In genomic region chr7:1065263-1066260, GRCh38 we compare ENCODE assay signal across 8 cellular contexts. TPM values are rescaled to one million over a fixed set of nuclear protein-coding genes. Genes with fewer than 3 reads are reported as not detected.
DNase-seq lines count a peak whose midpoint lies in the region; ATAC-seq, FAIRE-seq and TF ChIP-seq lines count a peak whose summit lies in the region.

No MANE protein-coding gene starts in this region.

- no peak overlapping the region for H3T11ph ChIP-seq in H9 (ENCODE audit: low read length)

- no peaks in the 10 kb centered on the region for H3K9me2 ChIP-seq in DOHH2 (replicated peaks; ENCODE audit: control insufficient read depth, low read length)

- no peaks in the 10 kb centered on the region for H3K79me1 ChIP-seq in H9 (ENCODE audit: insufficient read depth, low read depth, low read length, poor library complexity, severe bottlenecking)

- no peak overlapping the region for H4K8ac ChIP-seq in H9 (replicated peaks; ENCODE audit: insufficient read length, low read depth, low read length)

- H3K36me3 Mint-ChIP-seq in H9 (ENCODE audit: insufficient read depth in 1 of 3, low read depth in 3 of 3): peaks cover 0 to 3% (median 3%) of the 10 kb centered on the region in 3 experiments; a peak in 4 of 7 replicates
- H3K36me3 Mint-ChIP-seq in activated B cell treated with CpG ODN at 0.5 μM for 24 hours (ENCODE audit: low read depth): no peaks in the 10 kb centered on the region

- H4K91ac ChIP-seq in H9 (ENCODE audit: insufficient read length, low read depth, low read length): no peak overlapping the region

- intact Hi-C loops in activated B cell treated with CpG ODN at 0.5 μM for 24 hours (cut with micrococcal nuclease): loop anchor here (1.0 to 10.0 kb wide), 4 partner anchors 72 to 251 kb away; no protein-coding TSS in a partner anchor
- intact Hi-C loops in breast epithelium (cut with DNase I; ENCODE audit: low total_unique reads): loop anchor here (5.0 kb wide), 1 partner anchor 68 kb away; no protein-coding TSS in a partner anchor
- intact Hi-C loops in kidney (cut with DNase I): no loop called here

- H3K4ac ChIP-seq in H9 (ENCODE audit: low read depth, low read length): no peak overlapping the region

- H3K79me2 ChIP-seq in DOHH2 (ENCODE audit: control insufficient read depth, low read length): peaks cover 37% of the 10 kb centered on the region
- H3K79me2 ChIP-seq in H9 (ENCODE audit: insufficient read depth, low read length): no peaks in the 10 kb centered on the region

- H3K9me3 Mint-ChIP-seq in H9 (peaks cover 4 to 8% of the 10 kb centered on the region in 2 experiments; a peak in 4 of 5 replicates), activated B cell treated with CpG ODN at 0.5 μM for 24 hours (no peaks in the 10 kb centered on the region)

- H3F3A ChIP-seq in DOHH2 (ENCODE audit: control insufficient read depth, insufficient read depth): peaks cover 13% of the 10 kb centered on the region

- H3K4me3 ChIP-seq in DOHH2 (ENCODE audit: low read length): peak overlapping the region; percentile 52
- H3K4me3 ChIP-seq in breast epithelium: peak overlapping the region in 2 of 3 donors; percentile 15 to 35
- H3K4me3 ChIP-seq in kidney (ENCODE audit: low read length in 2 of 2): no peak overlapping the region

- H3K4me2 ChIP-seq in DOHH2 (ENCODE audit: low read length) (peak overlapping the region; percentile 71), H9 (ENCODE audit: insufficient read depth, insufficient read length, low read length) (no peak overlapping the region)

- H4K20me1 ChIP-seq in DOHH2 (ENCODE audit: control insufficient read depth, insufficient read depth, low read depth, low read length): no peaks in the 10 kb centered on the region; the same call in 1 of the 2 replicates
- H4K20me1 ChIP-seq in H9 (ENCODE audit: control insufficient read depth, insufficient read depth, insufficient read length): peaks cover 4% of the 10 kb centered on the region

- no peak overlapping the region for H2BK12ac ChIP-seq in H9 (ENCODE audit: insufficient read length, low read depth, low read length)

- H3K27me3 Mint-ChIP-seq in H9 (ENCODE audit: low read depth) (peaks cover 6% of the 10 kb centered on the region), activated B cell treated with CpG ODN at 0.5 μM for 24 hours (peaks cover 5% of the 10 kb centered on the region)

- H3K18ac ChIP-seq in H9 (ENCODE audit: insufficient read length, low read depth, low read length): no peak overlapping the region

- no peaks in the 10 kb centered on the region for H3K27me3 ChIP-seq in DOHH2 (ENCODE audit: control insufficient read depth, low read length)
- H3K27me3 ChIP-seq in H9 (ENCODE audit: insufficient read depth, low read length): no peaks in the 10 kb centered on the region
- H3K27me3 ChIP-seq in breast epithelium: no peaks in the 10 kb centered on the region

- no peak overlapping the region for H3K23ac ChIP-seq in H9 (ENCODE audit: insufficient read length, low read depth, low read length)

- TF ChIP-seq CTCF in DOHH2 (IDR thresholded peaks at IDR 0.05; ENCODE audit: low read depth, low read length, poor library complexity, severe bottlenecking) (peak; percentile 95), H9 (conservative IDR thresholded peaks at IDR 0.05) (peak; percentile 95), activated B cell treated with CpG ODN at 0.5 μM for 24 hours (IDR thresholded peaks at IDR 0.05) (peak; percentile 67), breast epithelium (IDR thresholded peaks at IDR 0.05) (peak; percentile 67 to 96 (median 95)), kidney (IDR thresholded peaks at IDR 0.05; ENCODE audit: borderline replicate concordance, extremely low read depth, insufficient read depth) (peak; percentile 94)

- peak overlapping the region in 1 of 2 experiments; percentile 31; a peak in 2 of 5 replicates for H3K4me3 Mint-ChIP-seq in H9
- H3K4me3 Mint-ChIP-seq in activated B cell treated with CpG ODN at 0.5 μM for 24 hours: peak overlapping the region; percentile 73

- H3K36me3 ChIP-seq in DOHH2 (ENCODE audit: control insufficient read depth, low read length) (no peaks in the 10 kb centered on the region; the same call in 1 of the 2 replicates), breast epithelium (no peaks in the 10 kb centered on the region), kidney (ENCODE audit: control insufficient read depth in 1 of 2, insufficient read depth in 2 of 2, low read length in 2 of 2) (no peaks in the 10 kb centered on the region)

- no peak overlapping the region for H2BK15ac ChIP-seq in H9 (ENCODE audit: low read depth, low read length)

- no peak overlapping the region for H2BK120ac ChIP-seq in H9 (ENCODE audit: low read depth, low read length, poor library complexity, severe bottlenecking)

- POLR2A ChIA-PET in activated B cell treated with CpG ODN at 0.5 μM for 24 hours (lab: Charles Lee): interaction anchor here (0.5 to 7.4 kb wide), 10 partner anchors 21 to 155 kb away, joined by 3 to 148 read pairs (median 8); partner anchors contain the start of genes COX19, GPR146 and ZFAND2A

- TF ChIP-seq POLR2A in breast epithelium (IDR thresholded peaks at IDR 0.05): no peak

- H3K27ac ChIP-seq in DOHH2 (ENCODE audit: low read depth, low read length): no peak overlapping the region
- no peak overlapping the region for H3K27ac ChIP-seq in H9 (ENCODE audit: insufficient read length, low read depth, low read length)
- no peak overlapping the region for H3K27ac ChIP-seq in breast epithelium
- no peak overlapping the region for H3K27ac ChIP-seq in kidney (ENCODE audit: low read depth in 2 of 2, low read length in 2 of 2)

- H2AFZ ChIP-seq in H9 (ENCODE audit: low read length): no peak overlapping the region

- H3K4me1 ChIP-seq in DOHH2 (ENCODE audit: control insufficient read depth, low read length) (peaks cover 57% of the 10 kb centered on the region), H9 (ENCODE audit: insufficient read depth, low read length) (no peaks in the 10 kb centered on the region), breast epithelium (no peaks in the 10 kb centered on the region), kidney (ENCODE audit: control insufficient read depth in 1 of 2, insufficient read depth in 1 of 2, low read depth in 1 of 2, low read length in 2 of 2) (peaks cover 5 to 11% of the 10 kb centered on the region in 2 donors)

- CTCF ChIA-PET in activated B cell treated with CpG ODN at 0.5 μM for 24 hours (lab: Charles Lee): interaction anchor here (0.6 to 7.7 kb wide), 23 partner anchors 9 to 155 kb away, joined by 3 to 331 read pairs (median 5); partner anchors contain the start of genes COX19 and GPR146

- ATAC-seq in activated B cell treated with CpG ODN at 0.5 μM for 24 hours (ENCODE audit: low read depth): peak; percentile 73

- no CpG with 5 or more reads among the region's 61 CpGs for whole genome bisulfite sequencing in H9 (ENCODE audit: extremely low coverage, insufficient read length, low lambda C conversion rate)

- FAIRE-seq in kidney (lab: Jason Lieb, UNC): no peak

- no peak overlapping the region for H3K56ac ChIP-seq in H9 (ENCODE audit: insufficient read length, low read depth, low read length)

- peak; percentile 87 for DNase-seq in H9
- DNase-seq in NCI-H1694 (lab: John Stamatoyannopoulos, UW): peak; percentile 42
- DNase-seq in activated B cell treated with CpG ODN at 0.5 μM for 24 hours: peak; percentile 83
- DNase-seq in breast epithelium (ENCODE audit: low spot score in 2 of 2): peak; percentile 59 to 83
- DNase-seq in kidney: peak; percentile 90
- DNase-seq in stimulated activated CD4-positive, alpha-beta T cell treated with anti-CD3 and anti-CD28 coated beads, Interleukin-1b, Interleukin-23, amount 100 ng/mL, for 24 hours (ENCODE audit: low read depth in 4 of 4, low spot score in 1 of 4): peak; percentile 63 to 74 (median 67)
- DNase-seq in RKO (ENCODE audit: low spot score): no peak

- H3K4me1 Mint-ChIP-seq in H9 (peaks cover 8 to 15% of the 10 kb centered on the region in 2 experiments), activated B cell treated with CpG ODN at 0.5 μM for 24 hours (peaks cover 43% of the 10 kb centered on the region)

- H3K9me3 ChIP-seq in DOHH2 (ENCODE audit: control insufficient read depth, insufficient read depth, low read length) (peaks cover 3% of the 10 kb centered on the region; the same call in 1 of the 2 replicates), H9 (ENCODE audit: control insufficient read depth, low read depth, low read length) (no peaks in the 10 kb centered on the region), breast epithelium (no peaks in the 10 kb centered on the region), kidney (ENCODE audit: control insufficient read depth in 1 of 2, low read length in 2 of 2) (no peaks in the 10 kb centered on the region)

- H2BK20ac ChIP-seq in H9 (ENCODE audit: low read depth, low read length, poor library complexity, severe bottlenecking): no peak overlapping the region

- no peak overlapping the region; a peak in 1 of 7 replicates for H3K27ac Mint-ChIP-seq in H9
- H3K27ac Mint-ChIP-seq in activated B cell treated with CpG ODN at 0.5 μM for 24 hours: no peak overlapping the region

- no peak overlapping the region for H2AK5ac ChIP-seq in H9 (ENCODE audit: insufficient read length, low read length)

- H3K14ac ChIP-seq in H9 (ENCODE audit: insufficient read depth, low read length): no peak overlapping the region; the same call in 1 of the 2 replicates

- H3K9ac ChIP-seq in H9 (ENCODE audit: extremely low read depth, insufficient read length, low read length): no peak overlapping the region
- no peak overlapping the region for H3K9ac ChIP-seq in kidney (ENCODE audit: low read length in 2 of 2)

- H2BK5ac ChIP-seq in H9 (ENCODE audit: insufficient read length, low read length): no peak overlapping the region

- no peak overlapping the region for H4K5ac ChIP-seq in H9 (ENCODE audit: insufficient read length, low read depth, low read length)

- no peaks in the 10 kb centered on the region for H3K23me2 ChIP-seq in H9 (ENCODE audit: insufficient read length, low read depth, low read length, poor library complexity, severe bottlenecking)

RNA-seq across cellular contexts. Expression of gene GPR146, which starts 21.2 kb away (rescaled TPM):
- 1.4 and 1.6 TPM in 2 replicates for total RNA-seq in H9 (2021)
- 6.2 and 6.9 TPM in 2 replicates for total RNA-seq in activated B cell treated with CpG ODN at 0.5 μM for 24 hours
- 10 to 100 TPM; 24.1 to 56.8 (median 43.6) TPM for total RNA-seq in breast epithelium
- 10.3 TPM for total RNA-seq in kidney
- 7.6 TPM for polyA plus RNA-seq in kidney (ENCODE audit: insufficient read depth, low read depth, low replicate concordance)

RNA-seq across cellular contexts. Expression of gene GPER1, which starts 22.4 kb away (rescaled TPM):
- total RNA-seq in H9 (2021): 0.22 TPM in 1 of 2 replicates, not detected in the other
- 2.7 and 3.0 TPM in 2 replicates for total RNA-seq in activated B cell treated with CpG ODN at 0.5 μM for 24 hours
- 1 to 10 TPM; 2.6 to 3.3 (median 3.2) TPM for total RNA-seq in breast epithelium
- total RNA-seq in kidney: 5.2 TPM
- polyA plus RNA-seq in kidney (ENCODE audit: insufficient read depth, low read depth, low replicate concordance): 4.8 TPM

Comparison
In these comparisons a context has a peak if more than half of its experiments do, and no peak if none do; other contexts are left out.
1. H3K4me3 ChIP-seq: peak in DOHH2 (single experiment) and breast epithelium (2 of 3); none in kidney (0 of 2).
2. Peak in every context shown above with its lines, with median percentiles within 50 percentile points of each other: CTCF ChIP-seq.